In the genomic region with DNA sequence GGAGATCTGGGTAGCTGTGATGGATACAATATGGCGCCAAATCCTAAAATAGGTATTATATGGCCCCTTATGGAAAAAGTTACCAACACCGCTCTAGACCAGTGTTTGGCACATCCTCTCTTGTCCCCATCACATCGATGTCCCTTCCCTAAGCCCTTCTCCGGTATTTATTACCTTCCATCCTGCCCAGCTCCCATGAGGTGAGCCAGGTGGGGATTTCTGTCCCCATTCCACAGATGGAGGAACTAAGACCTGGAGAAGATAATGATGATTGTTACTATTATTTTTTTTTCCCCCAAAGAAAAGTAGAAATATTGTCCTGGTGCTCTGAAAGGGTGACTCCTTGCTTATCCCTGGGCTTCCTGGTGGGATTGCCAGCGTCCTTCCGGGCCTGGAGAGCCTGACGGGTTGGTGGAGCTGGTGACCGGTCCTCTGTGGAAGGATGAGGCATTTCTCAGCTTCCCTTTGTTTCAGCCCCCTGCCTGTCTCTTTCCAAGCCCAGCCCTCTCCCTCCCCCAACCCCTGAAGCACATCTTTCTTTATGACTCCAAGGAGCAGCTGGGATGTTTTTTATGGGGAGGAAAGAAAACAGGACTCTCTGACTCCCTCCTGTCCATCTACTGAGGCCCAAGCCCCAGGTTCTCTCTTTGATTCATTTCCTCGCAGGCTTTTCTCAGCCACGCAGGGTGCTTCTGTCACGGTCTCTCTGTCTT, we compare ENCODE assay signal across 17 cellular contexts.
"Had no signal": no experiment of that assay in that cellular context is flagged by ENCODE, and none has a peak within 500 bp of the region (broad histone marks: within the 10 kb centered on the region; RNA-seq: fewer than 3 reads in every experiment).

No MANE protein-coding gene starts in this region.

- H3K27me3 Mint-ChIP-seq: activated naive CD8-positive, alpha-beta T cell; activated T-cell treated with anti-CD3 and anti-CD28 coated beads, Interleukin-2, amount 50 U/mL, for 24 hours had no signal

- H3K9me3 Mint-ChIP-seq: activated T-cell treated with anti-CD3 and anti-CD28 coated beads, Interleukin-2, amount 50 U/mL, for 24 hours; dendritic cell treated with granulocyte-macrophage colony-stimulating factor and Interleukin-4, amounts not matched to agents 40 ng/mL and 50 ng/mL, for 4 days had no signal

- H3K36me3 Mint-ChIP-seq: activated CD8-positive, alpha-beta memory T cell treated with anti-CD3 and anti-CD28 coated beads, Interleukin-2, amount 10 ng/mL, durations not matched to agents 7 days and 5 days had no signal

- H3K4me3 Mint-ChIP-seq: activated CD8-positive, alpha-beta memory T cell treated with anti-CD3 and anti-CD28 coated beads, Interleukin-2, amount 10 ng/mL, durations not matched to agents 7 days and 5 days; activated naive CD8-positive, alpha-beta T cell; activated T-cell treated with anti-CD3 and anti-CD28 coated beads, Interleukin-2, amount 50 U/mL, for 24 hours; dendritic cell treated with granulocyte-macrophage colony-stimulating factor and Interleukin-4, amounts not matched to agents 40 ng/mL and 50 ng/mL, for 4 days had no signal

- H3K4me1 ChIP-seq: psoas muscle, testis had no signal

- H3K27ac Mint-ChIP-seq: activated CD8-positive, alpha-beta memory T cell treated with anti-CD3 and anti-CD28 coated beads, Interleukin-2, amount 10 ng/mL, durations not matched to agents 7 days and 5 days; activated naive CD8-positive, alpha-beta T cell; activated T-cell treated with anti-CD3 and anti-CD28 coated beads, Interleukin-2, amount 50 U/mL, for 24 hours; dendritic cell treated with granulocyte-macrophage colony-stimulating factor and Interleukin-4, amounts not matched to agents 40 ng/mL and 50 ng/mL, for 4 days had no signal

- H3K27me3 ChIP-seq: heart left ventricle, testis had no signal

- H3K4me3 ChIP-seq: heart left ventricle, psoas muscle, testis had no signal

- ATAC-seq: activated CD8-positive, alpha-beta memory T cell treated with anti-CD3 and anti-CD28 coated beads, Interleukin-2, amount 10 ng/mL, durations not matched to agents 7 days and 5 days; heart left ventricle; psoas muscle had no signal

- H3K9me3 ChIP-seq: heart left ventricle, psoas muscle, testis had no signal

- H3K36me3 ChIP-seq: brain microvascular endothelial cell had no signal

- DNase-seq: activated CD4-positive, alpha-beta T cell treated with anti-CD3 and anti-CD28 coated beads, Interleukin-2, amount 50 U/mL, for 4 hours; activated CD4-positive, CD25-positive, alpha-beta regulatory T cell treated with anti-CD3 and anti-CD28 coated beads, Interleukin-2, amount 50 U/mL, for 72 hours; activated CD8-positive, alpha-beta memory T cell treated with anti-CD3 and anti-CD28 coated beads, Interleukin-2, amount 10 ng/mL, durations not matched to agents 7 days and 5 days; activated effector memory CD4-positive, alpha-beta T cell treated with Interleukin-2 at 50 U/mL for 16 hours; activated T-cell treated with anti-CD3 and anti-CD28 coated beads, Interleukin-2, amount 50 U/mL, for 24 hours; amygdala; brain microvascular endothelial cell; foreskin melanocyte; heart left ventricle; mesendoderm; psoas muscle; stimulated activated CD4-positive, alpha-beta T cell treated with anti-CD3 and anti-CD28 coated beads, Interleukin-12 subunit alpha, Interleukin-12 subunit beta, amount 100 ng/mL, for 4 hours; stimulated activated naive CD4-positive, alpha-beta T cell treated with Interleukin-2 at 50 U/mL for 16 hours; T-helper 2 cell; testis had no signal

- H3K27ac ChIP-seq: brain microvascular endothelial cell, psoas muscle, testis had no signal
